Comparison of ENCODE assay signal across 15 cellular contexts in the genomic region with DNA sequence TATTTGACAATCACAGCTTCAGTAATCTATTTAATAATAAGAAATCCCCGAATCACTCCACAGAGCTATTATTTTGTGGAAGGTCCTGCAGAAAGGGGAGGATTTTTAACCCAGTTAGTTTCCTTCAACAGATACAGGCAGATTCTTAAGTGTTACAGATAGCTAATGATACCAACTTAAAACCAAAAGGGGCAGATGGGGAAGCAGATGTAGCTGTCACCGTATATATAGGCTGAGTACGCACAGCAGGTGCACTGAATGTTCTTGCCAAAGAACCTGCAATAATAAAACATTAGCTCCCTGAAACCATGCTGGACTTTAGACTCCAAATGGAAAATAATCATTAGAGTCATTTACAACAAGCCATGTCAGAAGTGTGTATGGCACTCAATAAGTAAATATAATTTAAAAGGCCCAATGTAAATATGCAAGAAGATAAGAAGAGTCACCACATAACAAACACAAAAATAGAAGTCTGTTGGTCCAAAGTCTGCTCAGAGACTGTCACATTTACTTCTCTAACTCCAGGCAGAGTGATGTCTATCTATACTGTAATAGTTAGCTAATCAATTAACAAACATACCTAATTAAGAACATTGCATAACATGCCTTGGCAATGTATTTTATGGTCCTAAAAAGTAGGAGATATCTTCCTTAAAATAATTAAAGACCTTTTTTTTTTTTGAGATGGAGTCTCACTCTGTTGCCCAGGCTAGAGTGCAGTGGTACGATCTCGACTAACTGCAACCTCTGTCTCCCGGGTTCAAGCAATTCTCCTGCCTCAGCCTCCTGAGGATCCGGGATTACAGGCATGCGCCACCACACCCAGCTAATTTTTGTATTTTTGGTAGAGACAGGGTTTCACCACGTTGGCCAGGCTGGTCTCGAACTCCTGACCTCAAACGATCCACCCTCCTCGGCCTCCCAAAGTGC.
A peak's percentile ranks its signal among the peaks of the same experiment; 100 is the strongest.
DNase-seq lines count a peak whose midpoint lies in the region; ATAC-seq, FAIRE-seq and TF ChIP-seq lines count a peak whose summit lies in the region.
"Had no signal": no experiment of that assay in that cellular context is flagged by ENCODE, and none has a peak within 500 bp of the region (broad histone marks: within the 10 kb centered on the region; RNA-seq: fewer than 3 reads in every experiment).

No MANE protein-coding gene starts in this region.

- intact Hi-C loops in right lobe of liver (cut with DNase I) (no loop called here), posterior vena cava (cut with DNase I) (no loop called here)

- DNase-seq in D721Med (ENCODE audit: insufficient read length, low spot score) (no peak), NCI-H1417 treated with DMSO at 0.1 percent for 48 hours (lab: John Stamatoyannopoulos, UW) (peak; percentile 62), NCI-H69 (lab: John Stamatoyannopoulos, UW) (peak; percentile 96), right lobe of liver (no peak), posterior vena cava (ENCODE audit: low spot score) (no peak)
- no peak for DNase-seq in activated CD8-positive, alpha-beta memory T cell treated with anti-CD3 and anti-CD28 coated beads, Interleukin-2, amount 50 U/mL, for 4 hours
- DNase-seq: activated CD4-positive, alpha-beta T cell treated with anti-CD3 and anti-CD28 coated beads for 1 hour; activated T-cell treated with anti-CD3 and anti-CD28 coated beads, Interleukin-2, amount 50 U/mL, for 24 hours; caudate nucleus; effector memory CD8-positive, alpha-beta T cell; RPMI8226; stimulated activated naive CD8-positive, alpha-beta T cell treated with anti-CD3 and anti-CD28 coated beads, Interleukin-15, amount 100 ng/mL, for 72 hours; T-helper 2 cell had no signal

- 44% methylated on average over 12 of the region's 12 CpGs for WGBS in right lobe of liver (ENCODE audit: insufficient coverage, low coverage, low lambda C conversion rate, missing lambda C conversion rate)

- TF ChIP-seq POLR2A in right lobe of liver (IDR thresholded peaks at IDR 0.05) = no peak

- TF ChIP-seq CTCF in D721Med (IDR thresholded peaks at IDR 0.05; ENCODE audit: insufficient read depth, missing control alignments) (no peak), right lobe of liver (IDR thresholded peaks at IDR 0.05) (no peak)

- H3K9me3 ChIP-seq in right lobe of liver = no peaks in the 10 kb centered on the region

- ATAC-seq in right lobe of liver (peak; percentile 83 to 91 (median 88)), GM18498 (IDR thresholded peaks at IDR 0.05; ENCODE audit: unreplicated experiment) (no peak), HG02571 (IDR thresholded peaks at IDR 0.05; ENCODE audit: unreplicated experiment) (no peak)
- ATAC-seq: effector memory CD8-positive, alpha-beta T cell; stimulated activated naive CD8-positive, alpha-beta T cell treated with anti-CD3 and anti-CD28 coated beads, Interleukin-15, amount 100 ng/mL, for 72 hours had no signal

- peak overlapping the region; percentile 25 to 54 (median 41) for H3K27ac ChIP-seq in right lobe of liver

- H3K4me1 ChIP-seq in right lobe of liver = peaks cover 0 to 37% (median 19%) of the 10 kb centered on the region in 4 donors

- peak; percentile 75 for FAIRE-seq in D721Med (lab: Jason Lieb, UNC)

- H3K4me3 ChIP-seq in right lobe of liver = peak overlapping the region in 1 of 3 donors; percentile 10

- H3K27me3 ChIP-seq in right lobe of liver = no peaks in the 10 kb centered on the region

- H3K36me3 ChIP-seq in right lobe of liver = no peaks in the 10 kb centered on the region

Comparison
In these comparisons a context has a peak if more than half of its experiments do, and no peak if none do; other contexts are left out.
1. DNase-seq: peak in NCI-H1417 treated with DMSO at 0.1 percent for 48 hours (single experiment) and NCI-H69 (single experiment); none in D721Med (single experiment), right lobe of liver (0 of 3), activated CD8-positive, alpha-beta memory T cell treated with anti-CD3 and anti-CD28 coated beads, Interleukin-2, amount 50 U/mL, for 4 hours (single experiment) and posterior vena cava (single experiment).
2. ATAC-seq: peak in right lobe of liver (4 of 4); none in GM18498 (single experiment) and HG02571 (single experiment).